Comparison of ENCODE assay signal across 8 cellular contexts in genomic region chr19:58348080-58348479, GRCh38. TPM values are rescaled to one million over a fixed set of nuclear protein-coding genes. Genes with fewer than 3 reads are reported as not detected.
DNase-seq lines count a peak whose midpoint lies in the region; ATAC-seq and TF ChIP-seq lines count a peak whose summit lies in the region.
"Not testable (repeated sequence)": the region's sequence is repeated elsewhere in the genome, so short reads cannot be mapped to it uniquely, and the experiment has no call there.

No MANE protein-coding gene starts in this region.

- H3K27ac Mint-ChIP-seq in activated CD4-positive, alpha-beta T cell treated with anti-CD3 and anti-CD28 coated beads, Interleukin-2, amount 10 ng/mL, durations not matched to agents 24 days and 14 days: peak overlapping the region; percentile 86

- H3K36me3 Mint-ChIP-seq in activated CD4-positive, alpha-beta T cell treated with anti-CD3 and anti-CD28 coated beads, Interleukin-2, amount 10 ng/mL, durations not matched to agents 24 days and 14 days (ENCODE audit: low read depth): peaks cover 10% of the 10 kb centered on the region

- H2BK120ac ChIP-seq in mesendoderm (ENCODE audit: low read depth, low read length): not testable (repeated sequence)

- H4K8ac ChIP-seq in mesendoderm (ENCODE audit: low read depth, low read length): not testable (repeated sequence)

- not testable (repeated sequence) for H4K5ac ChIP-seq in mesendoderm (ENCODE audit: low read length)

- not testable (repeated sequence) for H3K9me3 ChIP-seq in breast epithelium, vagina

- peaks cover 16% of the 10 kb centered on the region for H3K4me1 Mint-ChIP-seq in activated CD4-positive, alpha-beta T cell treated with anti-CD3 and anti-CD28 coated beads, Interleukin-2, amount 10 ng/mL, durations not matched to agents 24 days and 14 days

- H3K27me3 Mint-ChIP-seq in activated CD4-positive, alpha-beta T cell treated with anti-CD3 and anti-CD28 coated beads, Interleukin-2, amount 10 ng/mL, durations not matched to agents 24 days and 14 days: not testable (repeated sequence)

- not testable (repeated sequence) for DNase-seq in LNCaP clone FGC (ENCODE audit: low read depth); activated CD4-positive, alpha-beta T cell treated with anti-CD3 and anti-CD28 coated beads, Interleukin-2, amount 10 ng/mL, durations not matched to agents 24 days and 14 days; breast epithelium (ENCODE audit: low spot score in 2 of 2); fibroblast of villous mesenchyme (ENCODE audit: low read depth); mesendoderm; vagina (ENCODE audit: extremely low spot score in 2 of 2)
- DNase-seq in sciatic nerve (ENCODE audit: low spot score): peak; percentile 39

- not testable (repeated sequence) for TF ChIP-seq CTCF in LNCaP clone FGC (IDR thresholded peaks at IDR 0.05; ENCODE audit: control insufficient read depth, extremely low read depth, insufficient read depth); breast epithelium (IDR thresholded peaks at IDR 0.05); fibroblast of villous mesenchyme (IDR thresholded peaks at IDR 0.05; ENCODE audit: insufficient read depth, low read depth, low read length); vagina (IDR thresholded peaks at IDR 0.05)

- peak overlapping the region; percentile 89 for H3K56ac ChIP-seq in mesendoderm (ENCODE audit: low read length)

- H2AK5ac ChIP-seq in mesendoderm (ENCODE audit: low read length): not testable (repeated sequence)

- H3K4me3 ChIP-seq in LNCaP clone FGC (ENCODE audit: low read depth, low read length): peak overlapping the region; percentile 72
- H3K4me3 ChIP-seq in breast epithelium: peak overlapping the region; percentile 52 to 97 (median 60)
- peak overlapping the region; percentile 91 for H3K4me3 ChIP-seq in fibroblast of villous mesenchyme (ENCODE audit: low read depth, low read length)
- peak overlapping the region; percentile 83 for H3K4me3 ChIP-seq in mesendoderm (ENCODE audit: low read length)
- peak overlapping the region; percentile 63 to 90 for H3K4me3 ChIP-seq in vagina

- peak overlapping the region; percentile 91 for H3K4me2 ChIP-seq in mesendoderm (ENCODE audit: low read length)

- H3K9me3 Mint-ChIP-seq in activated CD4-positive, alpha-beta T cell treated with anti-CD3 and anti-CD28 coated beads, Interleukin-2, amount 10 ng/mL, durations not matched to agents 24 days and 14 days: not testable (repeated sequence)

- not testable (repeated sequence) for H3K23ac ChIP-seq in mesendoderm (ENCODE audit: low read length)

- not testable (repeated sequence) for H3K79me1 ChIP-seq in mesendoderm (ENCODE audit: low read length)

- H3K27ac ChIP-seq in breast epithelium: peak overlapping the region; percentile 86 to 93
- H3K27ac ChIP-seq in mesendoderm (ENCODE audit: low read depth, low read length): not testable (repeated sequence)
- H3K27ac ChIP-seq in vagina: peak overlapping the region; percentile 60

- not testable (repeated sequence) for TF ChIP-seq POLR2A in breast epithelium (IDR thresholded peaks at IDR 0.05); vagina (IDR thresholded peaks at IDR 0.05)

- not testable (repeated sequence) for H3K4ac ChIP-seq in mesendoderm (ENCODE audit: low read depth, low read length)

- H3K4me1 ChIP-seq in breast epithelium; mesendoderm (ENCODE audit: control insufficient read depth, low read depth, low read length): not testable (repeated sequence)
- H3K4me1 ChIP-seq in vagina: peaks cover 39% of the 10 kb centered on the region

- H3K4me3 Mint-ChIP-seq in activated CD4-positive, alpha-beta T cell treated with anti-CD3 and anti-CD28 coated beads, Interleukin-2, amount 10 ng/mL, durations not matched to agents 24 days and 14 days: peak overlapping the region; percentile 98

- not testable (repeated sequence) for H3K79me2 ChIP-seq in mesendoderm (ENCODE audit: control insufficient read depth, insufficient read depth, low read length)

- no CpG with 5 or more reads among the region's 12 CpGs for WGBS in mesendoderm (ENCODE audit: extremely low coverage, insufficient coverage, low lambda C conversion rate)

- peak overlapping the region; percentile 82 for H3K9ac ChIP-seq in mesendoderm (ENCODE audit: low read length)

- not testable (repeated sequence) for H2BK5ac ChIP-seq in mesendoderm (ENCODE audit: low read length)

- not testable (repeated sequence) for H3K27me3 ChIP-seq in breast epithelium; mesendoderm (ENCODE audit: insufficient read depth, low read length, poor library complexity); vagina

- peak; percentile 13 for ATAC-seq in GM18511 (IDR thresholded peaks at IDR 0.05; ENCODE audit: unreplicated experiment)
- not testable (repeated sequence) for ATAC-seq in sciatic nerve

- H3K36me3 ChIP-seq in breast epithelium; mesendoderm (ENCODE audit: control insufficient read depth, insufficient read depth, low read length); vagina: not testable (repeated sequence)

- H3K18ac ChIP-seq in mesendoderm (ENCODE audit: low read length): not testable (repeated sequence)

- not testable (repeated sequence) for H2BK15ac ChIP-seq in mesendoderm (replicated peaks; ENCODE audit: low read depth)

- intact Hi-C loops in activated CD4-positive, alpha-beta T cell treated with anti-CD3 and anti-CD28 coated beads, Interleukin-2, amount 10 ng/mL, durations not matched to agents 24 days and 14 days (cut with micrococcal nuclease): loop anchor here (2.0 kb wide), 1 partner anchor 33 kb away; the partner anchor contains the start of gene ZNF837
- intact Hi-C loops in breast epithelium (cut with DNase I; ENCODE audit: low total_unique reads); sciatic nerve (cut with DNase I); vagina (cut with DNase I): not testable (repeated sequence)

RNA-seq across cellular contexts. Expression of gene A1BG, which starts 5.2 kb away (rescaled TPM):
- total RNA-seq in activated CD4-positive, alpha-beta T cell treated with anti-CD3 and anti-CD28 coated beads, Interleukin-2, amount 10 ng/mL, durations not matched to agents 24 days and 14 days: 7.6 and 7.7 TPM in 2 replicates
- 10 to 100 TPM; 40.6 to 42.7 (median 42.6) TPM for total RNA-seq in breast epithelium
- 1.3 TPM in 2 replicates for total RNA-seq in fibroblast of villous mesenchyme
- polyA plus RNA-seq in mesendoderm (2013, experiment 1 of 2): 13.5 TPM
- polyA plus RNA-seq in mesendoderm (2013, experiment 2 of 2): 11.7 TPM
- 13.3 TPM for total RNA-seq in sciatic nerve
- 48.9 TPM for total RNA-seq in vagina

RNA-seq across cellular contexts. Expression of gene ZNF497, which starts 14.5 kb away (rescaled TPM):
- 0.79 and 1.1 TPM in 2 replicates for total RNA-seq in activated CD4-positive, alpha-beta T cell treated with anti-CD3 and anti-CD28 coated beads, Interleukin-2, amount 10 ng/mL, durations not matched to agents 24 days and 14 days
- total RNA-seq in breast epithelium (1 to 10 TPM in 2 of 3 donors, under 1 TPM in 1; 0.80 to 5.3 (median 3.6) TPM), fibroblast of villous mesenchyme (0.32 and 0.86 TPM in 2 replicates), sciatic nerve (2.0 TPM), vagina (3.4 TPM)
- polyA plus RNA-seq in mesendoderm (2013, experiment 1 of 2): 0.46 TPM
- 0.49 TPM for polyA plus RNA-seq in mesendoderm (2013, experiment 2 of 2)

RNA-seq across cellular contexts. Expression of gene ZSCAN22, which starts 21.3 kb away (rescaled TPM):
- total RNA-seq in activated CD4-positive, alpha-beta T cell treated with anti-CD3 and anti-CD28 coated beads, Interleukin-2, amount 10 ng/mL, durations not matched to agents 24 days and 14 days: 4.2 and 4.6 TPM in 2 replicates
- total RNA-seq in breast epithelium (1 to 10 TPM; 2.6 to 3.8 (median 3.6) TPM), fibroblast of villous mesenchyme (2.6 and 3.0 TPM in 2 replicates), sciatic nerve (4.5 TPM), vagina (3.9 TPM)
- 1.9 TPM for polyA plus RNA-seq in mesendoderm (2013, experiment 1 of 2)
- polyA plus RNA-seq in mesendoderm (2013, experiment 2 of 2): 1.7 TPM

RNA-seq across cellular contexts. Expression of gene ZNF837, which starts 32.8 kb away (rescaled TPM):
- total RNA-seq in activated CD4-positive, alpha-beta T cell treated with anti-CD3 and anti-CD28 coated beads, Interleukin-2, amount 10 ng/mL, durations not matched to agents 24 days and 14 days: 0.89 and 1.1 TPM in 2 replicates
- total RNA-seq in breast epithelium (1 to 10 TPM; 1.3 to 6.6 (median 2.3) TPM), fibroblast of villous mesenchyme (1.7 and 2.9 TPM in 2 replicates), sciatic nerve (2.0 TPM), vagina (1.2 TPM)
- 1.7 TPM for polyA plus RNA-seq in mesendoderm (2013, experiment 1 of 2)
- 1.8 TPM for polyA plus RNA-seq in mesendoderm (2013, experiment 2 of 2)

RNA-seq across cellular contexts. Expression of gene RPS5, which starts 39.0 kb away (rescaled TPM):
- total RNA-seq in activated CD4-positive, alpha-beta T cell treated with anti-CD3 and anti-CD28 coated beads, Interleukin-2, amount 10 ng/mL, durations not matched to agents 24 days and 14 days: 1,286 and 1,288 TPM in 2 replicates
- total RNA-seq in breast epithelium (1,000 to 10,000 TPM; 1,794 to 2,659 (median 2,022) TPM), fibroblast of villous mesenchyme (1,142 and 1,183 TPM in 2 replicates), sciatic nerve (572 TPM), vagina (1,974 TPM)
- polyA plus RNA-seq in mesendoderm (2013, experiment 1 of 2): 1,257 TPM
- 1,274 TPM for polyA plus RNA-seq in mesendoderm (2013, experiment 2 of 2)
